8 cellular contexts compared by ENCODE assay signal in genomic region chrX:77446029-77446585, GRCh38. TPM values are rescaled to one million over a fixed set of nuclear protein-coding genes. Genes with fewer than 3 reads are reported as not detected.
A peak's percentile ranks its signal among the peaks of the same experiment; 100 is the strongest.
DNase-seq lines count a peak whose midpoint lies in the region; ATAC-seq and TF ChIP-seq lines count a peak whose summit lies in the region.

No MANE protein-coding gene starts in this region.

- peak; percentile 59 for DNase-seq in activated CD4-positive, alpha-beta T cell treated with anti-CD3 and anti-CD28 coated beads, Interleukin-2, amount 10 ng/mL, durations not matched to agents 24 days and 14 days
- no peak for DNase-seq in activated CD4-positive, alpha-beta T cell treated with anti-CD3 and anti-CD28 coated beads, Interleukin-2, amount 50 U/mL, for 1 hour
- no peak for DNase-seq in mammary epithelial cell
- DNase-seq in thyroid gland = peak; percentile 45 to 53
- no peak for DNase-seq in NOMO-1 treated with dmso at 0.1 percent for 144 hours (lab: John Stamatoyannopoulos, UW; ENCODE audit: unreplicated experiment)

- peak overlapping the region; percentile 69 for H2AFZ ChIP-seq in mammary epithelial cell (ENCODE audit: low read depth, low read length)

- TF ChIP-seq CTCF in mammary epithelial cell (conservative IDR thresholded peaks at IDR 0.05 in 1 of 2, IDR thresholded peaks at IDR 0.05 in 1 of 2; ENCODE audit: extremely low read depth in 1 of 2, insufficient read depth in 1 of 2, low read depth in 1 of 2, low read length in 2 of 2) = peak in 1 of 2 donors; percentile 31
- TF ChIP-seq CTCF in liver (IDR thresholded peaks at IDR 0.05; ENCODE audit: low read depth, low read length, missing input control) = no peak
- TF ChIP-seq CTCF in thyroid gland (IDR thresholded peaks at IDR 0.05) = peak in 3 of 6 experiments; percentile 9 to 31 (median 25)

- BruUV-seq in mammary epithelial cell (replicated peaks; lab: Mats Ljungman, UMichigan) = no TSS peak

- peak overlapping the region; percentile 61 for H3K4me2 ChIP-seq in mammary epithelial cell (ENCODE audit: insufficient read depth, low read depth, low read length)

- H3K9ac ChIP-seq in mammary epithelial cell (ENCODE audit: insufficient read depth, low read length) = no peak overlapping the region
- no peak overlapping the region for H3K9ac ChIP-seq in liver (ENCODE audit: low read depth in 1 of 2, low read length in 2 of 2)

- H3K4me1 ChIP-seq in mammary epithelial cell (ENCODE audit: insufficient read depth, low read length) (peaks cover 27% of the 10 kb centered on the region), liver (ENCODE audit: control insufficient read depth in 4 of 4, insufficient read depth in 4 of 4, low read length in 3 of 4) (peaks cover 1 to 20% (median 11%) of the 10 kb centered on the region in 4 donors), thyroid gland (no peaks in the 10 kb centered on the region)

- H3K4me3 ChIP-seq in mammary epithelial cell (replicated peaks in 1 of 3; ENCODE audit: insufficient read depth in 1 of 3, low read depth in 2 of 3, low read length in 3 of 3) (peak overlapping the region in 2 of 3 experiments; percentile 6 to 18), liver (ENCODE audit: low read depth in 1 of 3, low read length in 3 of 3) (peak overlapping the region in 2 of 3 donors; percentile 50 to 62), thyroid gland (replicated peaks in 1 of 3) (peak overlapping the region in 2 of 3 donors; percentile 7 to 21)

- peaks cover 4% of the 10 kb centered on the region for H3K9me3 ChIP-seq in mammary epithelial cell (replicated peaks; ENCODE audit: insufficient read depth, low read length)
- no peaks in the 10 kb centered on the region for H3K9me3 ChIP-seq in liver (ENCODE audit: control insufficient read depth in 4 of 4, low read length in 3 of 4)
- H3K9me3 ChIP-seq in thyroid gland = no peaks in the 10 kb centered on the region

- H4K20me1 ChIP-seq in mammary epithelial cell (ENCODE audit: insufficient read depth, low read length) = no peaks in the 10 kb centered on the region

- H3K27ac Mint-ChIP-seq in activated CD4-positive, alpha-beta T cell treated with anti-CD3 and anti-CD28 coated beads, Interleukin-2, amount 10 ng/mL, durations not matched to agents 24 days and 14 days = no peak overlapping the region

- CTCF ChIA-PET in mammary epithelial cell (lab: Charles Lee; ENCODE audit: low non-redundant PET) = no interaction called here

- WGBS in mammary epithelial cell (ENCODE audit: low coverage, missing lambda C conversion rate) = 39% methylated on average over 8 of the region's 27 CpGs
- 3% methylated on average over 27 of the region's 27 CpGs for WGBS in liver
- 0 to 8% methylated on average over 6 to 10 of the region's 27 CpGs for WGBS in thyroid gland, 2 donors

- peaks cover 11% of the 10 kb centered on the region for H3K4me1 Mint-ChIP-seq in activated CD4-positive, alpha-beta T cell treated with anti-CD3 and anti-CD28 coated beads, Interleukin-2, amount 10 ng/mL, durations not matched to agents 24 days and 14 days

- ATAC-seq in HG02763 (IDR thresholded peaks at IDR 0.05; ENCODE audit: unreplicated experiment) (no peak), HG03378 (IDR thresholded peaks at IDR 0.05; ENCODE audit: unreplicated experiment) (no peak)

- H3K27me3 Mint-ChIP-seq in activated CD4-positive, alpha-beta T cell treated with anti-CD3 and anti-CD28 coated beads, Interleukin-2, amount 10 ng/mL, durations not matched to agents 24 days and 14 days = peaks cover 21% of the 10 kb centered on the region

- peak; percentile 33 to 57 for TF ChIP-seq RAD21 in liver (IDR thresholded peaks at IDR 0.05)

- H3K9me3 Mint-ChIP-seq in activated CD4-positive, alpha-beta T cell treated with anti-CD3 and anti-CD28 coated beads, Interleukin-2, amount 10 ng/mL, durations not matched to agents 24 days and 14 days = no peaks in the 10 kb centered on the region

- H3K79me2 ChIP-seq in mammary epithelial cell (ENCODE audit: insufficient read depth, low read length) = no peaks in the 10 kb centered on the region

- H3K27me3 ChIP-seq in mammary epithelial cell (ENCODE audit: insufficient read depth, low read length) (no peaks in the 10 kb centered on the region), liver (ENCODE audit: control insufficient read depth in 4 of 4, insufficient read depth in 4 of 4, low read length in 3 of 4) (no peaks in the 10 kb centered on the region), thyroid gland (no peaks in the 10 kb centered on the region)

- dilution Hi-C loops in mammary epithelial cell (cut with HindIII; ENCODE audit: low sequenced_read_pairs) = no loop called here

- H3K27ac ChIP-seq in mammary epithelial cell (ENCODE audit: insufficient read depth, low read depth, low read length) = no peak overlapping the region
- H3K27ac ChIP-seq in liver (ENCODE audit: low read depth in 1 of 2, low read length in 2 of 2) = no peak overlapping the region
- no peak overlapping the region for H3K27ac ChIP-seq in thyroid gland

- H3K36me3 ChIP-seq in mammary epithelial cell (ENCODE audit: insufficient read depth, low read length) = no peaks in the 10 kb centered on the region
- H3K36me3 ChIP-seq in liver (ENCODE audit: control insufficient read depth in 4 of 4, insufficient read depth in 3 of 4, low read depth in 1 of 4, low read length in 3 of 4) = no peaks in the 10 kb centered on the region
- H3K36me3 ChIP-seq in thyroid gland = no peaks in the 10 kb centered on the region

- intact Hi-C loops in activated CD4-positive, alpha-beta T cell treated with anti-CD3 and anti-CD28 coated beads, Interleukin-2, amount 10 ng/mL, durations not matched to agents 24 days and 14 days (cut with micrococcal nuclease) = loop anchor here (10.0 kb wide), 1 partner anchor 441 kb away; no protein-coding TSS in a partner anchor
- intact Hi-C loops in mammary epithelial cell (cut with micrococcal nuclease) = no loop called here
- intact Hi-C loops in thyroid gland (cut with DNase I) = no loop called here

- H3K4me3 Mint-ChIP-seq in activated CD4-positive, alpha-beta T cell treated with anti-CD3 and anti-CD28 coated beads, Interleukin-2, amount 10 ng/mL, durations not matched to agents 24 days and 14 days = peak overlapping the region; percentile 78

- in situ Hi-C loops in mammary epithelial cell (cut with MboI; ENCODE audit: low sequenced_read_pairs in 2 of 2) = no loop called here

- TF ChIP-seq POLR2A in thyroid gland (IDR thresholded peaks at IDR 0.05) = no peak

- no peaks in the 10 kb centered on the region for H3K36me3 Mint-ChIP-seq in activated CD4-positive, alpha-beta T cell treated with anti-CD3 and anti-CD28 coated beads, Interleukin-2, amount 10 ng/mL, durations not matched to agents 24 days and 14 days (ENCODE audit: low read depth)

TF ChIP-seq in liver, 16 proteins besides CTCF, POLR2A, EP300 and RAD21:
- TF ChIP-seq FOXA2 (IDR thresholded peaks at IDR 0.05) (no peak), NR2F2 (IDR thresholded peaks at IDR 0.05) (no peak), MAX (IDR thresholded peaks at IDR 0.05) (no peak), JUND (IDR thresholded peaks at IDR 0.05) (no peak), EGR1 (IDR thresholded peaks at IDR 0.05; ENCODE audit: low read depth in 2 of 2) (no peak), HNF4G (IDR thresholded peaks at IDR 0.05) (no peak), ZBTB33 (IDR thresholded peaks at IDR 0.05) (no peak), TAF1 (conservative IDR thresholded peaks at IDR 0.05) (no peak)

RNA-seq across cellular contexts. Expression of gene FGF16, which starts 1.1 kb away (rescaled TPM):
- not detected in 2 replicates for total RNA-seq in activated CD4-positive, alpha-beta T cell treated with anti-CD3 and anti-CD28 coated beads, Interleukin-2, amount 10 ng/mL, durations not matched to agents 24 days and 14 days
- total RNA-seq in mammary epithelial cell = not detected
- not detected for polyA plus RNA-seq in mammary epithelial cell
- not detected for polyA minus RNA-seq in mammary epithelial cell
- not detected for total RNA-seq in liver
- polyA plus RNA-seq in liver = not detected
- total RNA-seq in thyroid gland = under 1 TPM in 2 of 4 donors, not detected in 2; 0.22 to 0.27 TPM

Comparison
In these comparisons a context has a peak if more than half of its experiments do, and no peak if none do; other contexts are left out.
1. DNase-seq: peak in activated CD4-positive, alpha-beta T cell treated with anti-CD3 and anti-CD28 coated beads, Interleukin-2, amount 10 ng/mL, durations not matched to agents 24 days and 14 days (single experiment) and thyroid gland (2 of 2); none in activated CD4-positive, alpha-beta T cell treated with anti-CD3 and anti-CD28 coated beads, Interleukin-2, amount 50 U/mL, for 1 hour (single experiment), mammary epithelial cell (single experiment) and NOMO-1 treated with dmso at 0.1 percent for 144 hours (single experiment).
2. Peak in every context shown above with its lines, with median percentiles within 50 percentile points of each other: H3K4me3 ChIP-seq.